Comparison of ENCODE assay signal across 33 cellular contexts in the genomic region with DNA sequence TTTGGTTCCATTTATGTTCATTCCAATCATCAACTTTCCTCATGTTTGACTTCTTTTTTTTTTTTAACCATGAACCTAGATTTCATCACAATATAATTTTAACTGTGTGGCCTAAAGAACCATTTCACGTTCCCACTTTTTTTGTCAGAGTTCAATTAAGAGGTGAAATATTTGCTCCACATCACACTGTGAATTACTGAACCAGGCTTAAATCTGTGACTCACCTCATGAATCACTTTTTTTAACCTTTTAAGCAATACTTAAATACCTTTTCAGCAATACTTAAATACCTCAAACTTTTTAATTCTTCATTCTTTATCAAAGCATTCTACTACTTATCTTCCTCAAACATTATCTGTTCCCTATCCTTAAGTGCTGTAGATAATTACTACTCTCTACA.
DNase-seq lines count a peak whose midpoint lies in the region; ATAC-seq and TF ChIP-seq lines count a peak whose summit lies in the region.
"Had no signal": no experiment of that assay in that cellular context is flagged by ENCODE, and none has a peak within 500 bp of the region (broad histone marks: within the 10 kb centered on the region; RNA-seq: fewer than 3 reads in every experiment).

No MANE protein-coding gene starts in this region.

- no peaks in the 10 kb centered on the region for H3K4me1 ChIP-seq in breast epithelium
- H3K4me1 ChIP-seq in foreskin keratinocyte: no peaks in the 10 kb centered on the region
- H3K4me1 ChIP-seq: gastroesophageal sphincter, left ventricle myocardium inferior, stomach, thyroid gland had no signal

- H3K4me1 Mint-ChIP-seq in MCF 10A (ENCODE audit: insufficient read depth, unreplicated experiment) (peaks cover 5% of the 10 kb centered on the region), WTC11 (peaks cover 10% of the 10 kb centered on the region)
- H3K4me1 Mint-ChIP-seq: activated CD4-positive, alpha-beta T cell treated with anti-CD3 and anti-CD28 coated beads, Interleukin-2, amount 10 ng/mL, durations not matched to agents 7 days and 5 days; activated CD8-positive, alpha-beta memory T cell treated with anti-CD3 and anti-CD28 coated beads, Interleukin-2, amount 10 ng/mL, durations not matched to agents 7 days and 5 days; CD4-positive, alpha-beta memory T cell; immature natural killer cell; naive thymus-derived CD8-positive, alpha-beta T cell had no signal

- no TSS peak for BruUV-seq in MCF 10A (replicated peaks; lab: Mats Ljungman, UMichigan)

- peaks cover 48% of the 10 kb centered on the region for H3K27me3 Mint-ChIP-seq in MCF 10A (ENCODE audit: insufficient read depth, unreplicated experiment)
- H3K27me3 Mint-ChIP-seq in WTC11 (ENCODE audit: low read depth): no peaks in the 10 kb centered on the region
- H3K27me3 Mint-ChIP-seq: activated CD4-positive, alpha-beta T cell treated with anti-CD3 and anti-CD28 coated beads, Interleukin-2, amount 10 ng/mL, durations not matched to agents 7 days and 5 days; activated CD8-positive, alpha-beta memory T cell treated with anti-CD3 and anti-CD28 coated beads, Interleukin-2, amount 10 ng/mL, durations not matched to agents 7 days and 5 days; CD4-positive, alpha-beta memory T cell; naive thymus-derived CD8-positive, alpha-beta T cell had no signal

- H3K4me3 Mint-ChIP-seq in MCF 10A (ENCODE audit: unreplicated experiment) (no peak overlapping the region), WTC11 (no peak overlapping the region)
- H3K4me3 Mint-ChIP-seq: activated CD4-positive, alpha-beta T cell treated with anti-CD3 and anti-CD28 coated beads, Interleukin-2, amount 10 ng/mL, durations not matched to agents 7 days and 5 days; activated CD8-positive, alpha-beta memory T cell treated with anti-CD3 and anti-CD28 coated beads, Interleukin-2, amount 10 ng/mL, durations not matched to agents 7 days and 5 days; CD4-positive, alpha-beta memory T cell; immature natural killer cell; naive thymus-derived CD8-positive, alpha-beta T cell had no signal

- ATAC-seq in WTC11 (no peak), foreskin keratinocyte (peak; percentile 64), HG03159 (IDR thresholded peaks at IDR 0.05; ENCODE audit: unreplicated experiment) (no peak)
- ATAC-seq: activated CD8-positive, alpha-beta memory T cell treated with anti-CD3 and anti-CD28 coated beads, Interleukin-2, amount 10 ng/mL, durations not matched to agents 7 days and 5 days; gastroesophageal sphincter; naive thymus-derived CD8-positive, alpha-beta T cell had no signal

- DNase-seq in MCF 10A (ENCODE audit: unreplicated experiment) (peak; percentile 13), breast epithelium (ENCODE audit: low spot score in 2 of 2) (no peak), WTC11 (ENCODE audit: low spot score) (no peak), foreskin keratinocyte (peak; percentile 3 to 16), cerebellum (ENCODE audit: low spot score) (no peak), COLO829 (ENCODE audit: low spot score) (no peak), DMS53 treated with DMSO at 0.1 percent for 48 hours (lab: John Stamatoyannopoulos, UW; ENCODE audit: unreplicated experiment) (no peak)
- DNase-seq: activated CD4-positive, alpha-beta T cell treated with anti-CD3 and anti-CD28 coated beads, Interleukin-2, amount 10 ng/mL, durations not matched to agents 7 days and 5 days; activated CD8-positive, alpha-beta memory T cell treated with anti-CD3 and anti-CD28 coated beads, Interleukin-2, amount 10 ng/mL, durations not matched to agents 7 days and 5 days; activated T-cell treated with anti-CD3 and anti-CD28 coated beads, Interleukin-2, amount 50 U/mL, for 48 hours; CD4-positive, alpha-beta memory T cell; cortex of kidney; DMS 273 treated with DMSO at 0.1 percent for 48 hours; GM23248; hypothalamus; immature natural killer cell; KBM-7; left ventricle myocardium inferior; naive thymus-derived CD8-positive, alpha-beta T cell; NCI-H1436 treated with DMSO at 0.1 percent for 48 hours; NCI-H2171; NCI-H524 treated with DMSO at 0.1 percent for 48 hours; NK-92 treated with Interleukin-12 subunit alpha and Interleukin-12 subunit beta, amount 100 ng/mL, for 24 hours; SHP77; small intestine; stimulated activated CD8-positive, alpha-beta memory T cell treated with anti-CD3 and anti-CD28 coated beads, Interleukin-4, amount 100 ng/mL, for 48 hours; stomach; T-helper 9 cell; thyroid gland; WERI-Rb-1 had no signal

- H3K27ac ChIP-seq in breast epithelium (no peak overlapping the region), foreskin keratinocyte (no peak overlapping the region)
- H3K27ac ChIP-seq: gastroesophageal sphincter, GM23248, left ventricle myocardium inferior, PC-9, stomach, thyroid gland, WERI-Rb-1 had no signal

- H3K9me3 Mint-ChIP-seq in MCF 10A (ENCODE audit: unreplicated experiment) (no peaks in the 10 kb centered on the region), WTC11 (peaks cover 18% of the 10 kb centered on the region)

- H3K36me3 Mint-ChIP-seq in MCF 10A (ENCODE audit: insufficient read depth, unreplicated experiment) (no peaks in the 10 kb centered on the region), WTC11 (peaks cover 11% of the 10 kb centered on the region)
- H3K36me3 Mint-ChIP-seq: activated CD8-positive, alpha-beta memory T cell treated with anti-CD3 and anti-CD28 coated beads, Interleukin-2, amount 10 ng/mL, durations not matched to agents 7 days and 5 days; CD4-positive, alpha-beta memory T cell; naive thymus-derived CD8-positive, alpha-beta T cell had no signal

- TF ChIP-seq CTCF in MCF 10A (IDR thresholded peaks at IDR 0.05; ENCODE audit: unreplicated experiment): no peak
- no peak for TF ChIP-seq CTCF in breast epithelium (IDR thresholded peaks at IDR 0.05)
- no peak for TF ChIP-seq CTCF in WTC11 (IDR thresholded peaks at IDR 0.05)
- TF ChIP-seq CTCF in foreskin keratinocyte (conservative IDR thresholded peaks at IDR 0.05): no peak

- intact Hi-C loops in MCF 10A (cut with micrococcal nuclease) (no loop called here), breast epithelium (cut with DNase I; ENCODE audit: low total_unique reads) (no loop called here)

- POLR2A ChIA-PET in MCF 10A (lab: Yijun Ruan, JAX): no interaction called here
- POLR2A ChIA-PET in WTC11 (lab: Charles Lee): interaction anchor here (0.7 kb wide), 1 partner anchor 1859 kb away, joined by 3 read pairs; no protein-coding TSS in a partner anchor

- CTCF ChIA-PET in MCF 10A (lab: Yijun Ruan, JAX): no interaction called here
- CTCF ChIA-PET in WTC11 (lab: Charles Lee): no interaction called here

- no peaks in the 10 kb centered on the region for H3K36me3 ChIP-seq in breast epithelium
- H3K36me3 ChIP-seq: gastroesophageal sphincter, left ventricle myocardium inferior, stomach, thyroid gland, WERI-Rb-1 had no signal

- peaks cover 0 to 9% of the 10 kb centered on the region in 2 donors for H3K9me3 ChIP-seq in breast epithelium
- H3K9me3 ChIP-seq: gastroesophageal sphincter, thyroid gland had no signal

- no peak overlapping the region for H3K4me3 ChIP-seq in breast epithelium
- H3K4me3 ChIP-seq: gastroesophageal sphincter, GM23248, left ventricle myocardium inferior, PC-9, stomach, thyroid gland had no signal

- H3K27me3 ChIP-seq in breast epithelium (no peaks in the 10 kb centered on the region), foreskin keratinocyte (no peaks in the 10 kb centered on the region)
- H3K27me3 ChIP-seq: gastroesophageal sphincter, stomach, thyroid gland had no signal

- no peak for TF ChIP-seq POLR2A in breast epithelium (IDR thresholded peaks at IDR 0.05)

- H3K27ac Mint-ChIP-seq in MCF 10A (ENCODE audit: low read depth, unreplicated experiment): no peak overlapping the region
- H3K27ac Mint-ChIP-seq in WTC11: peak overlapping the region; percentile 57
- H3K27ac Mint-ChIP-seq: activated CD4-positive, alpha-beta T cell treated with anti-CD3 and anti-CD28 coated beads, Interleukin-2, amount 10 ng/mL, durations not matched to agents 7 days and 5 days; activated CD8-positive, alpha-beta memory T cell treated with anti-CD3 and anti-CD28 coated beads, Interleukin-2, amount 10 ng/mL, durations not matched to agents 7 days and 5 days; CD4-positive, alpha-beta memory T cell; immature natural killer cell; naive thymus-derived CD8-positive, alpha-beta T cell had no signal

TF ChIP-seq in WTC11, 78 proteins besides CTCF, POLR2A, EP300 and RAD21 (continues in another document):
- TF ChIP-seq CREM (CRISPR knock-in tag; IDR thresholded peaks at IDR 0.05): no peak
- TF ChIP-seq, protein P1, sequence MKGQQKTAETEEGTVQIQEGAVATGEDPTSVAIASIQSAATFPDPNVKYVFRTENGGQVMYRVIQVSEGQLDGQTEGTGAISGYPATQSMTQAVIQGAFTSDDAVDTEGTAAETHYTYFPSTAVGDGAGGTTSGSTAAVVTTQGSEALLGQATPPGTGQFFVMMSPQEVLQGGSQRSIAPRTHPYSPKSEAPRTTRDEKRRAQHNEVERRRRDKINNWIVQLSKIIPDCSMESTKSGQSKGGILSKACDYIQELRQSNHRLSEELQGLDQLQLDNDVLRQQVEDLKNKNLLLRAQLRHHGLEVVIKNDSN (CRISPR knock-in tag; IDR thresholded peaks at IDR 0.05): no peak
- no peak for TF ChIP-seq KAT7 (CRISPR knock-in tag; IDR thresholded peaks at IDR 0.05; ENCODE audit: borderline replicate concordance)
- TF ChIP-seq, protein P2, sequence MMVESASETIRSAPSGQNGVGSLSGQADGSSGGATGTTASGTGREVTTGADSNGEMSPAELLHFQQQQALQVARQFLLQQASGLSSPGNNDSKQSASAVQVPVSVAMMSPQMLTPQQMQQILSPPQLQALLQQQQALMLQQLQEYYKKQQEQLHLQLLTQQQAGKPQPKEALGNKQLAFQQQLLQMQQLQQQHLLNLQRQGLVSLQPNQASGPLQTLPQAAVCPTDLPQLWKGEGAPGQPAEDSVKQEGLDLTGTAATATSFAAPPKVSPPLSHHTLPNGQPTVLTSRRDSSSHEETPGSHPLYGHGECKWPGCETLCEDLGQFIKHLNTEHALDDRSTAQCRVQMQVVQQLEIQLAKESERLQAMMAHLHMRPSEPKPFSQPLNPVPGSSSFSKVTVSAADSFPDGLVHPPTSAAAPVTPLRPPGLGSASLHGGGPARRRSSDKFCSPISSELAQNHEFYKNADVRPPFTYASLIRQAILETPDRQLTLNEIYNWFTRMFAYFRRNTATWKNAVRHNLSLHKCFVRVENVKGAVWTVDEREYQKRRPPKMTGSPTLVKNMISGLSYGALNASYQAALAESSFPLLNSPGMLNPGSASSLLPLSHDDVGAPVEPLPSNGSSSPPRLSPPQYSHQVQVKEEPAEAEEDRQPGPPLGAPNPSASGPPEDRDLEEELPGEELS (CRISPR knock-in tag; IDR thresholded peaks at IDR 0.05): no peak
- TF ChIP-seq NR1H2 (CRISPR knock-in tag; IDR thresholded peaks at IDR 0.05): no peak

Comparison
In these comparisons a context has a peak if more than half of its experiments do, and no peak if none do; other contexts are left out.
1. DNase-seq: peak in MCF 10A (single experiment) and foreskin keratinocyte (2 of 2); none in breast epithelium (0 of 2), WTC11 (single experiment), cerebellum (single experiment), COLO829 (single experiment) and DMS53 treated with DMSO at 0.1 percent for 48 hours (single experiment).